8 cellular contexts compared by ENCODE assay signal in genomic region chr6:6008114-6008647, GRCh38. TPM values are rescaled to one million over a fixed set of nuclear protein-coding genes. Genes with fewer than 3 reads are reported as not detected.
DNase-seq lines count a peak whose midpoint lies in the region; ATAC-seq and TF ChIP-seq lines count a peak whose summit lies in the region.

No MANE protein-coding gene starts in this region.

- no peak overlapping the region for H3K27ac Mint-ChIP-seq in MCF 10A (ENCODE audit: low read depth, unreplicated experiment)
- no peak overlapping the region for H3K27ac Mint-ChIP-seq in neural crest cell (ENCODE audit: unreplicated experiment)

- CTCF ChIA-PET in MCF 10A (lab: Yijun Ruan, JAX), result no interaction called here

- H3K9me3 Mint-ChIP-seq in MCF 10A (ENCODE audit: unreplicated experiment), result peaks cover 10% of the 10 kb centered on the region
- no peaks in the 10 kb centered on the region for H3K9me3 Mint-ChIP-seq in neural crest cell

- no peaks in the 10 kb centered on the region for H3K36me3 Mint-ChIP-seq in MCF 10A (ENCODE audit: insufficient read depth, unreplicated experiment)
- H3K36me3 Mint-ChIP-seq in neural crest cell (ENCODE audit: low read depth), result no peaks in the 10 kb centered on the region

- peaks cover 84% of the 10 kb centered on the region for H3K27me3 Mint-ChIP-seq in MCF 10A (ENCODE audit: insufficient read depth, unreplicated experiment)
- peaks cover 83% of the 10 kb centered on the region for H3K27me3 Mint-ChIP-seq in neural crest cell (ENCODE audit: low read depth)

- DNase-seq in MCF 10A (ENCODE audit: unreplicated experiment) (no peak), neural crest cell (ENCODE audit: low read depth, low spot score) (no peak), MV-4-11 (lab: John Stamatoyannopoulos, UW) (no peak), NCI-H526 (lab: John Stamatoyannopoulos, UW) (no peak)

- no peak for TF ChIP-seq CTCF in MCF 10A (IDR thresholded peaks at IDR 0.05; ENCODE audit: unreplicated experiment)
- no peak for TF ChIP-seq CTCF in neural crest cell (conservative IDR thresholded peaks at IDR 0.05)

- H3K4me3 Mint-ChIP-seq in MCF 10A (ENCODE audit: unreplicated experiment) (peak overlapping the region; percentile 57), neural crest cell (peak overlapping the region; percentile 86)

- no peaks in the 10 kb centered on the region for H3K4me1 Mint-ChIP-seq in MCF 10A (ENCODE audit: insufficient read depth, unreplicated experiment)
- peaks cover 45% of the 10 kb centered on the region for H3K4me1 Mint-ChIP-seq in neural crest cell

- BruUV-seq in MCF 10A (replicated peaks; lab: Mats Ljungman, UMichigan), result no TSS peak

- ATAC-seq in GM18907 (IDR thresholded peaks at IDR 0.05; ENCODE audit: unreplicated experiment), result peak; percentile 21
- peak; percentile 19 for ATAC-seq in HG03354 (IDR thresholded peaks at IDR 0.05; ENCODE audit: poor library complexity, severe bottlenecking, unreplicated experiment)
- no peak for ATAC-seq in HG03460 (IDR thresholded peaks at IDR 0.05; ENCODE audit: unreplicated experiment)
- no peak for ATAC-seq in HG03378 (IDR thresholded peaks at IDR 0.05; ENCODE audit: unreplicated experiment)

- intact Hi-C loops in MCF 10A (cut with micrococcal nuclease), result no loop called here

- POLR2A ChIA-PET in MCF 10A (lab: Yijun Ruan, JAX), result no interaction called here

RNA-seq across cellular contexts. Expression of gene NRN1, which starts 1.5 kb away (rescaled TPM):
- not detected in 2 replicates for total RNA-seq in MCF 10A (2022)
- 1.3 and 1.5 TPM in 2 replicates for total RNA-seq in neural crest cell

Comparison
In these comparisons a context has a peak if more than half of its experiments do, and no peak if none do; other contexts are left out.
1. ATAC-seq: peak in GM18907 (single experiment) and HG03354 (single experiment); none in HG03460 (single experiment) and HG03378 (single experiment).